In the genomic region with DNA sequence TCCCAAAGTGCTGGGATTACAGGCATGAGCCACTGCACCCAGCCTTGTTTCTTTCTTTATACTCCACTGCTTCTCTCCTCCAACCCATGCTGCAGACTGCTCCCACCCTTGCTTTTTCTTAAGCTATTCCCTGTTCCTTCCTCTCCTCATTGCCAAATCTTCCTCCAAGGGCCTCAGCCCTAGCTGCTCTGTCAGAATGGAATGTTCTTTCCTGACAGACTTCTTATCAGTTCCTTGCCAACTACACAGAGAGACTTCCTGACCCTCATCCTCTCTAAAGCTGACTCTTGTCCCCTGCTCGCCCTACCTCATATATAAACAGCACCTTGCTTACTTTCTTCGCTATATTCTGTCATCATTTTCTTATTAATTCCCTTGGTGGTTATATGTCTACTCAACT, we compare ENCODE assay signal across 17 cellular contexts.
"Had no signal": no experiment of that assay in that cellular context is flagged by ENCODE, and none has a peak within 500 bp of the region (broad histone marks: within the 10 kb centered on the region; RNA-seq: fewer than 3 reads in every experiment).

No MANE protein-coding gene starts in this region.

- H3K9me3 Mint-ChIP-seq: activated T-cell treated with anti-CD3 and anti-CD28 coated beads, Interleukin-2, amount 50 U/mL, for 72 hours; endodermal cell; WTC11 had no signal

- ATAC-seq: activated T-cell treated with anti-CD3 and anti-CD28 coated beads, Interleukin-2, amount 50 U/mL, for 72 hours; WTC11 had no signal

- H3K27me3 Mint-ChIP-seq: activated naive CD8-positive, alpha-beta T cell had no signal

- H3K27ac ChIP-seq: brain microvascular endothelial cell, parathyroid adenoma, SJSA1 had no signal

- H3K27ac Mint-ChIP-seq: activated naive CD8-positive, alpha-beta T cell; activated T-cell treated with anti-CD3 and anti-CD28 coated beads, Interleukin-2, amount 50 U/mL, for 72 hours; endodermal cell; WTC11 had no signal

- H3K27me3 ChIP-seq: brain microvascular endothelial cell, SJSA1 had no signal

- H3K4me3 ChIP-seq: SJSA1, smooth muscle cell had no signal

- H3K4me3 Mint-ChIP-seq: activated naive CD8-positive, alpha-beta T cell; activated T-cell treated with anti-CD3 and anti-CD28 coated beads, Interleukin-2, amount 50 U/mL, for 72 hours; endodermal cell; WTC11 had no signal

- H3K36me3 ChIP-seq: brain microvascular endothelial cell, SJSA1 had no signal

- DNase-seq: activated CD4-positive, alpha-beta T cell treated with anti-CD3 and anti-CD28 coated beads for 48 hours; activated CD8-positive, alpha-beta memory T cell treated with anti-CD3 and anti-CD28 coated beads, Interleukin-2, amount 50 U/mL, for 48 hours; activated gamma-delta T cell treated with Interleukin-2 at 50 U/mL for 16 hours; activated T-cell treated with anti-CD3 and anti-CD28 coated beads, Interleukin-2, amount 50 U/mL, for 72 hours; brain microvascular endothelial cell; cerebellar nuclear complex; endodermal cell; hypothalamus; kidney; stimulated activated CD4-positive, alpha-beta T cell treated with anti-CD3 and anti-CD28 coated beads, Interleukin-4, amount 100 ng/mL, for 4 hours; stimulated activated CD8-positive, alpha-beta memory T cell treated with anti-CD3 and anti-CD28 coated beads, Interleukin-4, amount 100 ng/mL, for 48 hours; stimulated activated naive CD4-positive, alpha-beta T cell treated with Interleukin-2 at 50 U/mL for 16 hours had no signal

- H3K4me1 ChIP-seq: parathyroid adenoma, SJSA1 had no signal

- H3K36me3 Mint-ChIP-seq: activated naive CD8-positive, alpha-beta T cell had no signal

- H3K9me3 ChIP-seq: SJSA1 had no signal
